Comparison of ENCODE assay signal across 12 cellular contexts in genomic region chr13:48265217-48265815, GRCh38. TPM values are rescaled to one million over a fixed set of nuclear protein-coding genes. Genes with fewer than 3 reads are reported as not detected.
A peak's percentile ranks its signal among the peaks of the same experiment; 100 is the strongest.
DNase-seq lines count a peak whose midpoint lies in the region; ATAC-seq and TF ChIP-seq lines count a peak whose summit lies in the region.
"Had no signal": no experiment of that assay in that cellular context is flagged by ENCODE, and none has a peak within 500 bp of the region (broad histone marks: within the 10 kb centered on the region; RNA-seq: fewer than 3 reads in every experiment).

No MANE protein-coding gene starts in this region.

- peaks cover 50% of the 10 kb centered on the region for H3K36me3 Mint-ChIP-seq in activated CD4-positive, alpha-beta T cell treated with anti-CD3 and anti-CD28 coated beads, Interleukin-2, amount 10 ng/mL, durations not matched to agents 24 days and 14 days (ENCODE audit: low read depth)

- H3K27me3 Mint-ChIP-seq in activated CD4-positive, alpha-beta T cell treated with anti-CD3 and anti-CD28 coated beads, Interleukin-2, amount 10 ng/mL, durations not matched to agents 24 days and 14 days, result no peaks in the 10 kb centered on the region

- peaks cover 0 to 90% (median 40%) of the 10 kb centered on the region in 6 donors for H3K36me3 ChIP-seq in spleen
- peaks cover 0 to 75% of the 10 kb centered on the region in 2 donors for H3K36me3 ChIP-seq in gastroesophageal sphincter

- peak; percentile 73 for DNase-seq in activated CD4-positive, alpha-beta T cell treated with anti-CD3 and anti-CD28 coated beads, Interleukin-2, amount 10 ng/mL, durations not matched to agents 24 days and 14 days
- DNase-seq in spleen (no peak), mesenteric fat pad (ENCODE audit: low spot score) (no peak), DMS114 treated with DMSO at 0.1 percent for 48 hours (lab: John Stamatoyannopoulos, UW; ENCODE audit: unreplicated experiment) (no peak)
- DNase-seq: foreskin keratinocyte, NCI-H1694, SW 1271 had no signal

- TF ChIP-seq POLR2A in spleen (IDR thresholded peaks at IDR 0.05) (no peak), gastroesophageal sphincter (IDR thresholded peaks at IDR 0.05) (no peak)

- no peak for TF ChIP-seq EP300 in gastroesophageal sphincter (IDR thresholded peaks at IDR 0.05)

- WGBS in spleen, 5 donors, result 40 to 52% (median 46%) methylated on average over 8 of the region's 8 CpGs
- WGBS in gastroesophageal sphincter (ENCODE audit: low coverage in 1 of 2), 2 donors, result 87 to 89% methylated on average over 7 to 8 of the region's 8 CpGs

- H3K4me3 Mint-ChIP-seq in activated CD4-positive, alpha-beta T cell treated with anti-CD3 and anti-CD28 coated beads, Interleukin-2, amount 10 ng/mL, durations not matched to agents 24 days and 14 days, result peak overlapping the region; percentile 49

- H3K27ac ChIP-seq in spleen (peak overlapping the region in 5 of 8 donors; percentile 13 to 66 (median 44)), gastroesophageal sphincter (no peak overlapping the region)
- H3K27ac ChIP-seq: ascending aorta, foreskin keratinocyte had no signal

- TF ChIP-seq CTCF in spleen (IDR thresholded peaks at IDR 0.05 in 8 of 11, conservative IDR thresholded peaks at IDR 0.05 in 3 of 11) (no peak), gastroesophageal sphincter (IDR thresholded peaks at IDR 0.05) (no peak)

- H3K9me3 ChIP-seq in spleen, result no peaks in the 10 kb centered on the region
- no peaks in the 10 kb centered on the region for H3K9me3 ChIP-seq in gastroesophageal sphincter
- H3K9me3 ChIP-seq: ascending aorta had no signal

- H3K4me1 ChIP-seq in spleen (peaks cover 9 to 58% (median 32%) of the 10 kb centered on the region in 6 donors), gastroesophageal sphincter (no peaks in the 10 kb centered on the region)
- H3K4me1 ChIP-seq: ascending aorta had no signal

- ATAC-seq in GM18858 (IDR thresholded peaks at IDR 0.05; ENCODE audit: unreplicated experiment) (peak; percentile 83), HG02798 (IDR thresholded peaks at IDR 0.05; ENCODE audit: poor library complexity, unreplicated experiment) (peak; percentile 66), GM19035 (IDR thresholded peaks at IDR 0.05; ENCODE audit: unreplicated experiment) (no peak), gastroesophageal sphincter (no peak)
- ATAC-seq: foreskin keratinocyte had no signal

- H3K4me1 Mint-ChIP-seq in activated CD4-positive, alpha-beta T cell treated with anti-CD3 and anti-CD28 coated beads, Interleukin-2, amount 10 ng/mL, durations not matched to agents 24 days and 14 days, result peaks cover 16% of the 10 kb centered on the region

- H3K27ac Mint-ChIP-seq in activated CD4-positive, alpha-beta T cell treated with anti-CD3 and anti-CD28 coated beads, Interleukin-2, amount 10 ng/mL, durations not matched to agents 24 days and 14 days, result peak overlapping the region; percentile 37

- H3K27me3 ChIP-seq in spleen (replicated peaks in 1 of 7) (no peaks in the 10 kb centered on the region), gastroesophageal sphincter (no peaks in the 10 kb centered on the region)
- H3K27me3 ChIP-seq: ascending aorta, foreskin keratinocyte had no signal

- intact Hi-C loops in activated CD4-positive, alpha-beta T cell treated with anti-CD3 and anti-CD28 coated beads, Interleukin-2, amount 10 ng/mL, durations not matched to agents 24 days and 14 days (cut with micrococcal nuclease), result loop anchor here (1.0 kb wide), 1 partner anchor 39 kb away; no protein-coding TSS in a partner anchor
- intact Hi-C loops in spleen (cut with DNase I; ENCODE audit: low total_unique reads), result no loop called here

- H3K9me3 Mint-ChIP-seq in activated CD4-positive, alpha-beta T cell treated with anti-CD3 and anti-CD28 coated beads, Interleukin-2, amount 10 ng/mL, durations not matched to agents 24 days and 14 days, result peaks cover 4% of the 10 kb centered on the region

- peak overlapping the region in 1 of 8 donors; percentile 4 for H3K4me3 ChIP-seq in spleen
- no peak overlapping the region for H3K4me3 ChIP-seq in gastroesophageal sphincter
- H3K4me3 ChIP-seq: ascending aorta had no signal

RNA-seq across cellular contexts. Expression of gene ITM2B, which starts 32.3 kb away (rescaled TPM):
- 51.7 and 53.1 TPM in 2 replicates for total RNA-seq in activated CD4-positive, alpha-beta T cell treated with anti-CD3 and anti-CD28 coated beads, Interleukin-2, amount 10 ng/mL, durations not matched to agents 24 days and 14 days
- total RNA-seq in spleen (100 to 1,000 TPM; 603 to 890 (median 793) TPM), mesenteric fat pad (611 TPM), gastroesophageal sphincter (100 to 1,000 TPM; 263 to 380 (median 300) TPM)
- polyA plus RNA-seq in spleen, result 100 to 1,000 TPM; 244 to 311 (median 249) TPM

RNA-seq across cellular contexts. Expression of gene RB1, which starts 38.2 kb away (rescaled TPM):
- 27.3 and 29.0 TPM in 2 replicates for total RNA-seq in activated CD4-positive, alpha-beta T cell treated with anti-CD3 and anti-CD28 coated beads, Interleukin-2, amount 10 ng/mL, durations not matched to agents 24 days and 14 days
- total RNA-seq in spleen (10 to 100 TPM; 51.6 to 88.0 (median 67.9) TPM), mesenteric fat pad (43.9 TPM), gastroesophageal sphincter (10 to 100 TPM; 26.5 to 37.2 (median 29.4) TPM)
- 10 to 100 TPM; 21.3 to 23.2 (median 22.3) TPM for polyA plus RNA-seq in spleen

Comparison
In these comparisons a context has a peak if more than half of its experiments do, and no peak if none do; other contexts are left out.
1. ATAC-seq: peak in GM18858 (single experiment) and HG02798 (single experiment); none in GM19035 (single experiment) and gastroesophageal sphincter (single experiment).
2. H3K27ac ChIP-seq: peak in spleen (5 of 8); none in gastroesophageal sphincter (0 of 4).